Comparison of ENCODE assay signal across 8 cellular contexts in the genomic region with DNA sequence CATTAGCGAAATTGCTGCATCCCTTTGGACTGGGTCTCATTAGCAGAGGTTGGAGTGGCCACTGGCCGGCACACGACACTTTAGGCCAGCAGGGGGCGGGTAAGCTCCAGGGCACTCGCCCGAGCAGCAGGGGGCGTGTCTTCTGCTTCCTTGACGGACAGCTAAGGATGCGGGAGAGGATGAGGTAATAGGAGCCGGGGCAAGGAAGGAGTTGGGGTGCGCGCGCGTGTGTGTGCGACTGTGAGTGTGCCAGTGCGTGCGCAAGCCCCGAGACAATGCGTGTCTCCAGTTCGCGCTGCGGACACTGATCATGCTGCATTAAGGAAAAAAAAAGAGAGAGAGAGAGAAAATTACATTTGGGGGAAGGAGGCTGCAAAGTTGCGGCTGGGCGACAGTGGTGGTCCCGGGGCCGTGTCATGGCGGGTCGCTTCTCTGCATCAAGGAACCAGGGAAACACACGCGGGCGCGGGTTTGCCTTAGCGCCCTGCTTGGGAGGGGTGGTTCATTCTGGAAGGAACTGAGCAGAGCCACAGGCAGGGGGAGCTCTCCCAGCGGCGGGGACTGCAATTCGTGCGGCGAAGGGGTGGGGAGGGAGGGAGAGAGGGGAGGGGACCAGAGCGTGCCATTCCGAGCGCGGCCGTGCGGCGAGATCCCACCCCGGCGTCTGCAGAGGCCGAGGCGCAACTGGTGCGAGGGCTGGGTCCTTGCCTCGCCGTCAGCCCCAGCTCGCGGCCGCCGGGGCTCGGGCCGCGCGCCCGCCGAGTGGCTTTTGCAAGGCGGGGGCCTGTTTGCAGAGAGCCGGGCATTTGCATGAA. TPM values are rescaled to one million over a fixed set of nuclear protein-coding genes. Genes with fewer than 3 reads are reported as not detected.
A peak's percentile ranks its signal among the peaks of the same experiment; 100 is the strongest.
DNase-seq lines count a peak whose midpoint lies in the region; ATAC-seq, FAIRE-seq and TF ChIP-seq lines count a peak whose summit lies in the region.

DTX4 (plus strand) TSS at position 625 of the 815 bp plus-strand sequence. CDS start 464 bp downstream, outside the sequence.

- peak; percentile 85 for TF ChIP-seq CTCF in mesothelial cell of epicardium (IDR thresholded peaks at IDR 0.05; ENCODE audit: unreplicated experiment)

- H3K9me3 Mint-ChIP-seq in mesothelial cell of epicardium = no peaks in the 10 kb centered on the region

- peak; percentile 15 for FAIRE-seq in endometrium (lab: Jason Lieb, UNC)

- ATAC-seq in GM19455 (IDR thresholded peaks at IDR 0.05; ENCODE audit: unreplicated experiment) = peak; percentile 82

- H3K4me1 Mint-ChIP-seq in mesothelial cell of epicardium = peaks cover 34% of the 10 kb centered on the region

- no peaks in the 10 kb centered on the region for H3K36me3 Mint-ChIP-seq in mesothelial cell of epicardium

- DNase-seq in COLO668 (lab: John Stamatoyannopoulos, UW; ENCODE audit: unreplicated experiment) = peak; percentile 91
- DNase-seq in HK-2 (ENCODE audit: unreplicated experiment) = peak; percentile 76
- DNase-seq in NOMO-1 (lab: John Stamatoyannopoulos, UW; ENCODE audit: unreplicated experiment in 2 of 2) = peak; percentile 86 to 94
- DNase-seq in activated CD8-positive, alpha-beta memory T cell treated with anti-CD3 and anti-CD28 coated beads, Interleukin-2, amount 50 U/mL, for 1 hour (ENCODE audit: extremely low read depth) = peak; percentile 74
- DNase-seq in mesothelial cell of epicardium (ENCODE audit: low spot score in 2 of 2, unreplicated experiment in 2 of 2) = peak; percentile 88 to 96
- DNase-seq in stimulated activated CD8-positive, alpha-beta memory T cell treated with anti-CD3 and anti-CD28 coated beads, Interleukin-15, amount 100 ng/mL, for 4 hours (ENCODE audit: low read depth in 2 of 2) = peak; percentile 68 to 77

- H3K27ac Mint-ChIP-seq in mesothelial cell of epicardium = peak within 1 kb of the TSS; percentile 96

- peak within 1 kb of the TSS; percentile 92 for H3K4me3 Mint-ChIP-seq in mesothelial cell of epicardium

- peaks cover 4% of the 10 kb centered on the region for H3K27me3 Mint-ChIP-seq in mesothelial cell of epicardium (ENCODE audit: low read depth)

RNA-seq across cellular contexts. Expression of gene DTX4, which starts in this region (rescaled TPM):
- total RNA-seq in mesothelial cell of epicardium = 37.7 to 42.3 TPM (median 39.4 TPM) in 3 replicates

Comparison
In these comparisons a context has a peak if more than half of its experiments do, and no peak if none do; other contexts are left out.
1. Peak in every context shown above with its lines: DNase-seq and ATAC-seq.